Comparison of ENCODE assay signal across 19 cellular contexts in the genomic region with DNA sequence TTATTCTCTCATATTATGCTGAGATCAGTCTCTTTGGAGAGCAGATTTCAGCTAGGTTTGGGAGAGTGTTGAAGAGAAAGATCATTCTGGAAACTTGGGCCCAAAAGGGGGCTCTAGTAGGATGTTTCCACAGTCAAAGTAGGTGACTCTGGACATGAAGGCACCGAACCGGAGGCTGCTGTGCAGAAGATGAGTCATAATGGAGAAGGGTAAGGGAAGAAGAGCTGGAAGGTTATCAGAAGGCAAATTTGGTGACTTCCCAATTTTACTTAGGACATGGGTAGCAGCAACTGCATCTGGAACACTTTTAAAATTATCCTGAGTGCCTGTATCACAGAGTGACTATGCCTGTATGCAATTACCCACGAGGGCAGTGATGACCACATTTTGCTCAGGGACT. TPM values are rescaled to one million over a fixed set of nuclear protein-coding genes. Genes with fewer than 3 reads are reported as not detected.
DNase-seq lines count a peak whose midpoint lies in the region; ATAC-seq and TF ChIP-seq lines count a peak whose summit lies in the region.
"Had no signal": no experiment of that assay in that cellular context is flagged by ENCODE, and none has a peak within 500 bp of the region (broad histone marks: within the 10 kb centered on the region; RNA-seq: fewer than 3 reads in every experiment).

No MANE protein-coding gene starts in this region.

- peak overlapping the region; percentile 86 for H3K27ac Mint-ChIP-seq in activated B cell treated with CpG ODN at 0.5 μM for 24 hours
- peak overlapping the region; percentile 12 to 73 for H3K27ac Mint-ChIP-seq in natural killer cell treated with Interleukin-12 subunit alpha and Interleukin-12 subunit beta and Interleukin-15 and Interleukin-18, amount 100 ng/mL, for 72 hours
- no peak overlapping the region for H3K27ac Mint-ChIP-seq in activated naive CD4-positive, alpha-beta T cell treated with anti-CD3 and anti-CD28 coated beads for 36 hours
- H3K27ac Mint-ChIP-seq: CD4-positive, alpha-beta memory T cell; T-helper 1 cell treated with Interleukin-12 subunit alpha and Interleukin-12 subunit beta and Interleukin-4 antibody, amounts not matched to agents 30 μg/mL and 1 μg/mL, for 36 hours had no signal

- H3K4me3 Mint-ChIP-seq in activated B cell treated with CpG ODN at 0.5 μM for 24 hours = peak overlapping the region; percentile 47
- no peak overlapping the region for H3K4me3 Mint-ChIP-seq in natural killer cell treated with Interleukin-12 subunit alpha and Interleukin-12 subunit beta and Interleukin-15 and Interleukin-18, amount 100 ng/mL, for 72 hours
- H3K4me3 Mint-ChIP-seq in activated naive CD4-positive, alpha-beta T cell treated with anti-CD3 and anti-CD28 coated beads for 36 hours = no peak overlapping the region
- H3K4me3 Mint-ChIP-seq: CD4-positive, alpha-beta memory T cell; T-helper 1 cell treated with Interleukin-12 subunit alpha and Interleukin-12 subunit beta and Interleukin-4 antibody, amounts not matched to agents 30 μg/mL and 1 μg/mL, for 36 hours had no signal

- no peaks in the 10 kb centered on the region for H3K9me3 Mint-ChIP-seq in activated B cell treated with CpG ODN at 0.5 μM for 24 hours
- H3K9me3 Mint-ChIP-seq in natural killer cell treated with Interleukin-12 subunit alpha and Interleukin-12 subunit beta and Interleukin-15 and Interleukin-18, amount 100 ng/mL, for 72 hours = peaks cover 7% of the 10 kb centered on the region
- H3K9me3 Mint-ChIP-seq in activated naive CD4-positive, alpha-beta T cell treated with anti-CD3 and anti-CD28 coated beads for 36 hours = peaks cover 2% of the 10 kb centered on the region

- no peaks in the 10 kb centered on the region for H3K27me3 Mint-ChIP-seq in activated B cell treated with CpG ODN at 0.5 μM for 24 hours
- H3K27me3 Mint-ChIP-seq in natural killer cell treated with Interleukin-12 subunit alpha and Interleukin-12 subunit beta and Interleukin-15 and Interleukin-18, amount 100 ng/mL, for 72 hours = no peaks in the 10 kb centered on the region
- H3K27me3 Mint-ChIP-seq in activated naive CD4-positive, alpha-beta T cell treated with anti-CD3 and anti-CD28 coated beads for 36 hours (ENCODE audit: low read depth) = no peaks in the 10 kb centered on the region

- peaks cover 70% of the 10 kb centered on the region for H3K36me3 Mint-ChIP-seq in activated B cell treated with CpG ODN at 0.5 μM for 24 hours (ENCODE audit: low read depth)
- peaks cover 24% of the 10 kb centered on the region for H3K36me3 Mint-ChIP-seq in natural killer cell treated with Interleukin-12 subunit alpha and Interleukin-12 subunit beta and Interleukin-15 and Interleukin-18, amount 100 ng/mL, for 72 hours
- no peaks in the 10 kb centered on the region for H3K36me3 Mint-ChIP-seq in activated naive CD4-positive, alpha-beta T cell treated with anti-CD3 and anti-CD28 coated beads for 36 hours (ENCODE audit: low read depth)
- H3K36me3 Mint-ChIP-seq: CD4-positive, alpha-beta memory T cell had no signal

- DNase-seq in CD1c-positive myeloid dendritic cell (ENCODE audit: extremely low spot score) (peak; percentile 38), HL-60 (ENCODE audit: low read depth in 1 of 2, low spot score in 1 of 2) (no peak), activated B cell treated with CpG ODN at 0.5 μM for 24 hours (no peak), G401 (ENCODE audit: low spot score) (no peak)
- no peak for DNase-seq in natural killer cell treated with Interleukin-12 subunit alpha and Interleukin-12 subunit beta and Interleukin-15 and Interleukin-18, amount 100 ng/mL, for 72 hours (ENCODE audit: low spot score)
- no peak for DNase-seq in activated naive CD4-positive, alpha-beta T cell treated with anti-CD3 and anti-CD28 coated beads for 36 hours
- DNase-seq: CD4-positive, alpha-beta memory T cell; EL; NCI-H1105 treated with DMSO at 0.1 percent for 48 hours; NCI-H187; NCI-H2107; NCI-H2227 treated with DMSO at 0.1 percent for 48 hours; NCI-H510A treated with DMSO at 0.1 percent for 48 hours; NCI-H774; PC-9 had no signal

- H3K4me3 ChIP-seq in HL-60 (replicated peaks; ENCODE audit: insufficient read depth, low read length) = no peak overlapping the region
- H3K4me3 ChIP-seq: PC-9, SJSA1 had no signal

- H3K27me3 ChIP-seq in HL-60 (ENCODE audit: insufficient read depth, poor library complexity, severe bottlenecking) = no peaks in the 10 kb centered on the region
- H3K27me3 ChIP-seq: SJSA1 had no signal

- TF ChIP-seq CTCF in HL-60 (IDR thresholded peaks at IDR 0.05; ENCODE audit: insufficient read depth, low read length) (no peak), activated B cell treated with CpG ODN at 0.5 μM for 24 hours (IDR thresholded peaks at IDR 0.05) (no peak)

- POLR2A ChIA-PET in activated B cell treated with CpG ODN at 0.5 μM for 24 hours (lab: Charles Lee) = interaction anchor here (0.5 to 1.3 kb wide), 4 partner anchors 9 to 28 kb away, joined by 3 to 5 read pairs (median 3); no protein-coding TSS in a partner anchor

- peaks cover 90% of the 10 kb centered on the region for H3K4me1 Mint-ChIP-seq in activated B cell treated with CpG ODN at 0.5 μM for 24 hours
- H3K4me1 Mint-ChIP-seq in natural killer cell treated with Interleukin-12 subunit alpha and Interleukin-12 subunit beta and Interleukin-15 and Interleukin-18, amount 100 ng/mL, for 72 hours (ENCODE audit: low read depth in 2 of 2) = peaks cover 82% of the 10 kb centered on the region in 2 donors
- H3K4me1 Mint-ChIP-seq in activated naive CD4-positive, alpha-beta T cell treated with anti-CD3 and anti-CD28 coated beads for 36 hours (ENCODE audit: low read depth) = no peaks in the 10 kb centered on the region
- H3K4me1 Mint-ChIP-seq: CD4-positive, alpha-beta memory T cell had no signal

- intact Hi-C loops in activated B cell treated with CpG ODN at 0.5 μM for 24 hours (cut with micrococcal nuclease) = no loop called here
- intact Hi-C loops in activated naive CD4-positive, alpha-beta T cell treated with anti-CD3 and anti-CD28 coated beads for 36 hours (cut with micrococcal nuclease) = no loop called here

- no peak for ATAC-seq in activated B cell treated with CpG ODN at 0.5 μM for 24 hours (ENCODE audit: low read depth)
- ATAC-seq in natural killer cell treated with Interleukin-12 subunit alpha and Interleukin-12 subunit beta and Interleukin-15 and Interleukin-18, amount 100 ng/mL, for 72 hours = no peak
- no peak for ATAC-seq in GM21381 (IDR thresholded peaks at IDR 0.05; ENCODE audit: unreplicated experiment)

- 0 out of 2 replicates have a peak overlapping the region, but pooled peaks have one; percentile 17 for H3K27ac ChIP-seq in HL-60 (replicated peaks)
- H3K27ac ChIP-seq: PC-9, SJSA1 had no signal

- in situ Hi-C loops in G401 (cut with HindIII; ENCODE audit: low sequenced_read_pairs) = no loop called here

- CTCF ChIA-PET in activated B cell treated with CpG ODN at 0.5 μM for 24 hours (lab: Charles Lee) = interaction anchor here (1.0 to 1.4 kb wide), 3 partner anchors 8 to 12 kb away, joined by 3 read pairs; no protein-coding TSS in a partner anchor
- CTCF ChIA-PET in activated naive CD4-positive, alpha-beta T cell treated with anti-CD3 and anti-CD28 coated beads for 36 hours (lab: Charles Lee) = interaction anchor here (0.6 to 1.3 kb wide), 3 partner anchors 11 to 355 kb away, joined by 3 read pairs; no protein-coding TSS in a partner anchor

RNA-seq across cellular contexts. Expression of gene PIK3AP1, which starts 38.8 kb away (rescaled TPM):
- 156 and 157 TPM in 2 replicates for total RNA-seq in activated B cell treated with CpG ODN at 0.5 μM for 24 hours
- 100 to 1,000 TPM; 147 to 383 TPM for total RNA-seq in natural killer cell treated with Interleukin-12 subunit alpha and Interleukin-12 subunit beta and Interleukin-15 and Interleukin-18, amount 100 ng/mL, for 72 hours
- 0.51 and 0.62 TPM in 2 replicates for total RNA-seq in G401 (2014; rRNA removed; shearing (Covaris generic))
- 1 to 10 TPM; 1.6 to 1.7 TPM for total RNA-seq in activated naive CD4-positive, alpha-beta T cell treated with anti-CD3 and anti-CD28 coated beads for 36 hours
- total RNA-seq: MCF 10A had no signal

Comparison
In these comparisons a context has a peak if more than half of its experiments do, and no peak if none do; other contexts are left out.
1. RNA of gene PIK3AP1, which starts 38.8 kb away (total RNA-seq): 147 to 383 TPM in natural killer cell treated with Interleukin-12 subunit alpha and Interleukin-12 subunit beta and Interleukin-15 and Interleukin-18, amount 100 ng/mL, for 72 hours and 156 to 157 TPM in activated B cell treated with CpG ODN at 0.5 μM for 24 hours; 1.6 to 1.7 TPM in activated naive CD4-positive, alpha-beta T cell treated with anti-CD3 and anti-CD28 coated beads for 36 hours and 0.51 to 0.62 TPM in G401; every median in the first group is over 10 times any median in the second.